12 cellular contexts compared by ENCODE assay signal in the genomic region with DNA sequence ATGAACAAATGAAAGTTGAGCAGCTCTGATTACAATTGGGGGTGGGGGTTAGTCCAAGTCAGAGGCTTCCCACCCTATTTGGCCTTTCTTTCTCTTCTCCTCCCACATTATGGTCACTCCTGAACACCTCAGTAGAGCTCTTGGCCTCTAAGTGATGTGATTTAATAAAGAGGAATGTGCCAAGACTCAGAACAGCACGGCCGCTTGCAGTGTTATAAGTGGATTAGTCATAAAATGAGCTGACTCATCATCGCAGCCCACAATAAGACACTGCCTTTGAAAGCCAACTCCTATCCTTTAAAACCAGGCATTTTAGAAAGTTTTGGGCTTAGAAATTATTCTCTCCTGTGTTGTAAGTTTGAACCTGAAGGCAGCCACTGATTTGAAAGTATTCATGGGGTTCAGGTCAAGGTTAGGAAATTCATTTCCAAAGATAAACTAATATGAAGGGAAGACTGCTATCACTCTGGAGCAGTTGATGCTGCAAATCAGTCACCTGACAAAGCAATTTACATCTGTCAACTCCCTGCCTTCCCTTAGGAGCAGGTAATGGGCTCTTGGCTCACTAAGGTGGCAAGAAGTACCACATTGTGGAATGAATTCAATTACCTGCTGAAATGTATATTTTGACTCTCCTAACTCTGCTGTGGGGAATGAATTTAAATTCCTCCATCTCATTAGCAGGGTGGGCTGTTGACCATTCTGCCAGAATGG.
DNase-seq lines count a peak whose midpoint lies in the region; FAIRE-seq and TF ChIP-seq lines count a peak whose summit lies in the region.
"Had no signal": no experiment of that assay in that cellular context is flagged by ENCODE, and none has a peak within 500 bp of the region (broad histone marks: within the 10 kb centered on the region; RNA-seq: fewer than 3 reads in every experiment).

No MANE protein-coding gene starts in this region.

- H3K79me2 ChIP-seq in astrocyte (ENCODE audit: insufficient read depth, low read length): no peaks in the 10 kb centered on the region

- H3K4me3 ChIP-seq in A673 (ENCODE audit: low read depth, low read length, poor library complexity, severe bottlenecking) (no peak overlapping the region), astrocyte (ENCODE audit: insufficient read depth, low read depth, low read length) (no peak overlapping the region), kidney (ENCODE audit: low read length in 2 of 2) (no peak overlapping the region)

- H3K4me1 ChIP-seq in A673 (ENCODE audit: insufficient read depth, low read length, poor library complexity, severe bottlenecking): peaks cover 6% of the 10 kb centered on the region
- peaks cover 10% of the 10 kb centered on the region for H3K4me1 ChIP-seq in astrocyte (ENCODE audit: insufficient read depth, low read length)
- H3K4me1 ChIP-seq in kidney (ENCODE audit: control insufficient read depth in 1 of 2, insufficient read depth in 1 of 2, low read depth in 1 of 2, low read length in 2 of 2): peaks cover 0 to 3% of the 10 kb centered on the region in 2 donors

- CTCF ChIA-PET in A673 (lab: Charles Lee): no interaction called here

- DNase-seq in A673 (ENCODE audit: low spot score) (peak; percentile 78), HTR-8/SVneo (ENCODE audit: insufficient read length, low spot score) (peak; percentile 12), astrocyte (ENCODE audit: low read depth) (peak; percentile 99), kidney (peak; percentile 75), medulla oblongata (ENCODE audit: extremely low spot score) (no peak), germinal center (ENCODE audit: low spot score) (no peak), NCI-H774 (lab: John Stamatoyannopoulos, UW) (no peak), NCI-H1694 treated with DMSO at 0.1 percent for 48 hours (lab: John Stamatoyannopoulos, UW) (no peak)
- DNase-seq: CD4-positive, CD25-positive, alpha-beta regulatory T cell; stimulated activated CD4-positive, alpha-beta T cell treated with anti-CD3 and anti-CD28 coated beads, Interleukin-1b, Interleukin-23, amount 100 ng/mL, for 48 hours had no signal

- H3K27me3 ChIP-seq in A673 (replicated peaks; ENCODE audit: insufficient read depth, low read depth, low read length, poor library complexity): no peaks in the 10 kb centered on the region
- H3K27me3 ChIP-seq in astrocyte (ENCODE audit: insufficient read depth, low read length): no peaks in the 10 kb centered on the region

- no peak overlapping the region for H3K9ac ChIP-seq in astrocyte (ENCODE audit: low read length)
- H3K9ac ChIP-seq in kidney (ENCODE audit: low read length in 2 of 2): no peak overlapping the region

- H3K36me3 Mint-ChIP-seq in astrocyte (ENCODE audit: low read depth, unreplicated experiment): no peaks in the 10 kb centered on the region
- H3K36me3 Mint-ChIP-seq: CD4-positive, CD25-positive, alpha-beta regulatory T cell had no signal

- peak overlapping the region; percentile 63 for H3K4me2 ChIP-seq in astrocyte (ENCODE audit: low read length)

- H3K36me3 ChIP-seq in A673 (ENCODE audit: insufficient read depth, low read length, poor library complexity, severe bottlenecking) (no peaks in the 10 kb centered on the region), astrocyte (ENCODE audit: insufficient read depth, low read length) (no peaks in the 10 kb centered on the region), kidney (ENCODE audit: control insufficient read depth in 1 of 2, insufficient read depth in 2 of 2, low read length in 2 of 2) (no peaks in the 10 kb centered on the region)

- H3K9me3 ChIP-seq in A673 (ENCODE audit: low read depth, low read length, poor library complexity, severe bottlenecking) (no peaks in the 10 kb centered on the region), astrocyte (ENCODE audit: insufficient read depth, low read depth, low read length) (peaks cover 7% of the 10 kb centered on the region), kidney (ENCODE audit: control insufficient read depth in 1 of 2, low read length in 2 of 2) (peaks cover 0 to 11% of the 10 kb centered on the region in 2 donors)

- peak; percentile 42 for FAIRE-seq in HTR-8/SVneo (lab: Jason Lieb, UNC)
- peak; percentile 93 for FAIRE-seq in astrocyte (lab: Jason Lieb, UNC)
- no peak for FAIRE-seq in kidney (lab: Jason Lieb, UNC)

- peaks cover 22% of the 10 kb centered on the region for H3K4me1 Mint-ChIP-seq in astrocyte (ENCODE audit: low read depth, unreplicated experiment)
- H3K4me1 Mint-ChIP-seq: CD4-positive, CD25-positive, alpha-beta regulatory T cell had no signal

- no peak for TF ChIP-seq CTCF in A673 (conservative IDR thresholded peaks at IDR 0.05; ENCODE audit: low read depth, low read length)
- no peak for TF ChIP-seq CTCF in astrocyte (IDR thresholded peaks at IDR 0.05; ENCODE audit: insufficient read depth, low read depth, low read length)
- TF ChIP-seq CTCF in kidney (IDR thresholded peaks at IDR 0.05; ENCODE audit: borderline replicate concordance, extremely low read depth, insufficient read depth): no peak

- POLR2A ChIA-PET in A673 (lab: Charles Lee; ENCODE audit: low non-redundant PET): no interaction called here

- peaks cover 6% of the 10 kb centered on the region for H3K9me3 Mint-ChIP-seq in astrocyte (ENCODE audit: unreplicated experiment)

- no peaks in the 10 kb centered on the region for H4K20me1 ChIP-seq in astrocyte (ENCODE audit: insufficient read depth, low read length)

- intact Hi-C loops in A673 (cut with micrococcal nuclease; ENCODE audit: unreplicated experiment) (no loop called here), kidney (cut with DNase I) (no loop called here)

- no peaks in the 10 kb centered on the region for H3K27me3 Mint-ChIP-seq in astrocyte (ENCODE audit: low read depth, unreplicated experiment)
- H3K27me3 Mint-ChIP-seq: CD4-positive, CD25-positive, alpha-beta regulatory T cell had no signal

- H2AFZ ChIP-seq in astrocyte (ENCODE audit: low read depth, low read length): no peak overlapping the region

- peak overlapping the region; percentile 96 for H3K27ac Mint-ChIP-seq in astrocyte (ENCODE audit: unreplicated experiment)
- H3K27ac Mint-ChIP-seq: activated naive CD4-positive, alpha-beta T cell treated with anti-CD3 and anti-CD28 coated beads, Interleukin-2, amount 50 U/mL, for 72 hours; CD4-positive, CD25-positive, alpha-beta regulatory T cell; T-helper 1 cell treated with Interleukin-12 subunit alpha and Interleukin-12 subunit beta and Interleukin-4 antibody, amounts not matched to agents 30 μg/mL and 1 μg/mL, for 36 hours had no signal

- H3K27ac ChIP-seq in A673 (ENCODE audit: low read depth, low read length, poor library complexity, severe bottlenecking): no peak overlapping the region
- H3K27ac ChIP-seq in astrocyte (ENCODE audit: low read depth, low read length): peak overlapping the region; percentile 4
- peak overlapping the region in 1 of 2 donors; percentile 24 for H3K27ac ChIP-seq in kidney (ENCODE audit: low read depth in 2 of 2, low read length in 2 of 2)

- no TSS peak for BruUV-seq in A673 (replicated peaks; lab: Mats Ljungman, UMichigan)

- H3K4me3 Mint-ChIP-seq in astrocyte (ENCODE audit: unreplicated experiment): no peak overlapping the region
- H3K4me3 Mint-ChIP-seq: CD4-positive, CD25-positive, alpha-beta regulatory T cell; T-helper 1 cell treated with Interleukin-12 subunit alpha and Interleukin-12 subunit beta and Interleukin-4 antibody, amounts not matched to agents 30 μg/mL and 1 μg/mL, for 36 hours had no signal

Comparison
In these comparisons a context has a peak if more than half of its experiments do, and no peak if none do; other contexts are left out.
1. DNase-seq: peak in A673 (single experiment), HTR-8/SVneo (single experiment), astrocyte (single experiment) and kidney (single experiment); none in medulla oblongata (single experiment), germinal center (single experiment), NCI-H774 (single experiment) and NCI-H1694 treated with DMSO at 0.1 percent for 48 hours (single experiment).